Comparison of ENCODE assay signal across 12 cellular contexts in genomic region chr1:171257207-171258052, GRCh38. TPM values are rescaled to one million over a fixed set of nuclear protein-coding genes. Genes with fewer than 3 reads are reported as not detected.
DNase-seq lines count a peak whose midpoint lies in the region; ATAC-seq and TF ChIP-seq lines count a peak whose summit lies in the region.
"Had no signal": no experiment of that assay in that cellular context is flagged by ENCODE, and none has a peak within 500 bp of the region (broad histone marks: within the 10 kb centered on the region; RNA-seq: fewer than 3 reads in every experiment).

No MANE protein-coding gene starts in this region.

- peak overlapping the region; percentile 34 for H3K27ac ChIP-seq in foreskin keratinocyte

- TF ChIP-seq CTCF in foreskin keratinocyte (conservative IDR thresholded peaks at IDR 0.05) = no peak

- H3K4me1 ChIP-seq in foreskin keratinocyte = peaks cover 11% of the 10 kb centered on the region

- DNase-seq in H4 (ENCODE audit: low spot score) (peak; percentile 9), foreskin keratinocyte (peak; percentile 87 to 94), sciatic nerve (ENCODE audit: low spot score) (peak; percentile 63), NCI-H510A treated with DMSO at 0.1 percent for 48 hours (lab: John Stamatoyannopoulos, UW) (no peak)
- DNase-seq: IMR-90; stimulated activated naive CD4-positive, alpha-beta T cell had no signal

- intact Hi-C loops in sciatic nerve (cut with DNase I) = no loop called here

- ATAC-seq in SK-N-SH treated with all-trans-retinoic acid at 6 μM for 48 hours = peak; percentile 59
- peak; percentile 92 for ATAC-seq in foreskin keratinocyte
- peak; percentile 83 for ATAC-seq in sciatic nerve
- ATAC-seq in HG02588 (IDR thresholded peaks at IDR 0.05; ENCODE audit: unreplicated experiment) = no peak
- ATAC-seq in GM18505 (IDR thresholded peaks at IDR 0.05; ENCODE audit: unreplicated experiment) = no peak
- ATAC-seq: activated naive CD4-positive, alpha-beta T cell treated with anti-CD3 and anti-CD28 coated beads, Interleukin-2, amount 50 U/mL, for 72 hours had no signal

- H3K27me3 ChIP-seq in foreskin keratinocyte = no peaks in the 10 kb centered on the region

- TF ChIP-seq POLR2A in GM18505 (IDR thresholded peaks at IDR 0.05; ENCODE audit: borderline replicate concordance, extremely low read depth, insufficient read depth, insufficient read length) = no peak

TF ChIP-seq in SK-N-SH treated with all-trans-retinoic acid at 6 μM for 48 hours, 23 proteins besides CTCF, POLR2A, EP300 and RAD21:
- TF ChIP-seq ZC3H10 (CRISPR knock-in tag; IDR thresholded peaks at IDR 0.05) = no peak
- TF ChIP-seq RARB (CRISPR knock-in tag; IDR thresholded peaks at IDR 0.05) = no peak
- TF ChIP-seq BACH2 (CRISPR knock-in tag; IDR thresholded peaks at IDR 0.05; ENCODE audit: borderline replicate concordance) = no peak

RNA-seq across cellular contexts. Expression of gene FMO1, which starts 9.1 kb away (rescaled TPM):
- 0.06 TPM in 1 of 2 replicates, not detected in the other for total RNA-seq in H4 (2014; rRNA removed; shearing (Covaris generic))
- total RNA-seq in foreskin keratinocyte (not detected in 2 replicates), sciatic nerve (10.2 TPM)
- polyA plus RNA-seq in foreskin keratinocyte = not detected in 2 replicates
- total RNA-seq: activated naive CD4-positive, alpha-beta T cell treated with anti-CD3 and anti-CD28 coated beads, Interleukin-2, amount 50 U/mL, for 72 hours; endothelial cell of umbilical vein; IMR-90; smooth muscle cell had no signal
- polyA plus RNA-seq: endothelial cell of umbilical vein, IMR-90, smooth muscle cell had no signal

RNA-seq across cellular contexts. Expression of gene FMO4, which starts 56.6 kb away (rescaled TPM):
- 4.5 and 5.8 TPM in 2 replicates for total RNA-seq in H4 (2014; rRNA removed; shearing (Covaris generic))
- total RNA-seq in foreskin keratinocyte (1.6 and 2.7 TPM in 2 replicates), sciatic nerve (4.9 TPM)
- polyA plus RNA-seq in foreskin keratinocyte = 1.4 and 1.5 TPM in 2 replicates

Comparison
In these comparisons a context has a peak if more than half of its experiments do, and no peak if none do; other contexts are left out.
1. ATAC-seq: peak in SK-N-SH treated with all-trans-retinoic acid at 6 μM for 48 hours (single experiment), foreskin keratinocyte (single experiment) and sciatic nerve (single experiment); none in HG02588 (single experiment) and GM18505 (single experiment).
2. RNA of gene FMO1, which starts 9.1 kb away (total RNA-seq): 10.2 TPM in sciatic nerve (single experiment); 0.06 TPM in H4 and not detected in foreskin keratinocyte; every median in the first group is over 10 times any median in the second.